In the genomic region with DNA sequence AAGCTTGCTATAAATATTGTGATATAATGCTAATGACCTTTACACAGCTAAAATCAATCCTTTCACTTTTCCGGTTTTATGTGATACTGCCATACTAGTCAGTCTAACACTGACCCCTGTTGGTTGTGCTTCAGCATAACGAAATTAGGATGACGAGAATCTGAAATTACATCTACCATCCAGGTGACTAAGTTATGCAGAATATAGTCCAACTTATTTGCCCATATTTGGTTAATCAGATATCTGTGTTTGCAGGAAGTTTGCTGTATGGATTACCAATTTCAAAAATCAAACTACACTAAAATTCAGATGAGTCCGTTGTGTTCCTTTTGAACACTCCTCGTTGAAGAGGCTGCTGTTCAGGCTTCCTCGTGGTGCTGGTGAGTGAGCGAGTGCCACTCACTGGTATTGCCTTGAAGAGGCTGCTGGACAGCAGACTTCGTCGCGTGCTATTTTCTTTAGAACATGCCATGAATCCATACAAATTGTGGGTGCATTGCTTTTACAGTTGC, we compare ENCODE assay signal across 8 cellular contexts. TPM values are rescaled to one million over a fixed set of nuclear protein-coding genes. Genes with fewer than 3 reads are reported as not detected.
DNase-seq lines count a peak whose midpoint lies in the region; ATAC-seq, FAIRE-seq and TF ChIP-seq lines count a peak whose summit lies in the region.

No MANE protein-coding gene starts in this region.

- peak; percentile 57 for ATAC-seq in GM19397 (IDR thresholded peaks at IDR 0.05; ENCODE audit: unreplicated experiment)
- peak; percentile 39 to 56 for ATAC-seq in naive B cell (ENCODE audit: low read depth in 2 of 2)

- H3K4me3 ChIP-seq in endothelial cell of umbilical vein (replicated peaks in 1 of 3; ENCODE audit: insufficient read depth in 1 of 3, low read depth in 1 of 3, low read length in 3 of 3) = no peak overlapping the region

- intact Hi-C loops in endothelial cell of umbilical vein (cut with micrococcal nuclease) = loop anchor here (1.0 to 10.0 kb wide), 3 partner anchors 33 to 1251 kb away; partner anchors contain the start of genes NSUN2 and SRD5A1

- no peak overlapping the region for H3K27ac ChIP-seq in endothelial cell of umbilical vein (ENCODE audit: insufficient read depth, low read depth, low read length)

- H3K36me3 Mint-ChIP-seq in naive B cell = peaks cover 4 to 6% of the 10 kb centered on the region in 2 donors

- BruUV-seq in endothelial cell of umbilical vein (replicated peaks; lab: Mats Ljungman, UMichigan) = no TSS peak

- peak; percentile 34 for DNase-seq in DMS79 treated with DMSO at 0.1 percent for 48 hours (lab: John Stamatoyannopoulos, UW)
- no peak for DNase-seq in DMS79 (lab: John Stamatoyannopoulos, UW)
- peak; percentile 78 for DNase-seq in HT-29 (ENCODE audit: low spot score)
- DNase-seq in RCC 7860 (ENCODE audit: low spot score) = peak; percentile 58
- peak; percentile 70 for DNase-seq in endothelial cell of umbilical vein (ENCODE audit: low read depth, low spot score)
- DNase-seq in naive B cell = peak; percentile 43
- DNase-seq in stimulated activated CD4-positive, alpha-beta T cell treated with anti-CD3 and anti-CD28 coated beads, Interleukin-1b, Interleukin-23, amount 100 ng/mL, for 48 hours = no peak

- H3K36me3 ChIP-seq in endothelial cell of umbilical vein (ENCODE audit: control insufficient read depth in 2 of 2, extremely low read depth in 1 of 2, insufficient read depth in 2 of 2, low read length in 2 of 2) = peaks cover 3 to 17% of the 10 kb centered on the region in 2 experiments

- no peaks in the 10 kb centered on the region for H3K4me1 ChIP-seq in endothelial cell of umbilical vein (ENCODE audit: control insufficient read depth, extremely low read depth, insufficient read depth, low read length)

- no peak overlapping the region for H3K4me3 Mint-ChIP-seq in naive B cell

- POLR2A ChIA-PET in endothelial cell of umbilical vein (lab: Charles Lee) = interaction anchor here (0.6 kb wide), 1 partner anchor 93 kb away, joined by 8 read pairs; no protein-coding TSS in a partner anchor

- H3K27me3 Mint-ChIP-seq in naive B cell = no peaks in the 10 kb centered on the region

- peaks cover 47% of the 10 kb centered on the region for H3K79me2 ChIP-seq in endothelial cell of umbilical vein (ENCODE audit: control insufficient read depth, insufficient read depth, low read length)

- no peaks in the 10 kb centered on the region for H3K9me1 ChIP-seq in endothelial cell of umbilical vein (replicated peaks; ENCODE audit: control insufficient read depth, extremely low read depth, insufficient read depth, low read length)

- peak; percentile 61 to 65 for TF ChIP-seq CTCF in endothelial cell of umbilical vein (IDR thresholded peaks at IDR 0.05; ENCODE audit: extremely low read depth in 1 of 2, insufficient read depth in 1 of 2, low read depth in 1 of 2, low read length in 2 of 2)

- no peak overlapping the region for H2AFZ ChIP-seq in endothelial cell of umbilical vein (ENCODE audit: low read depth, low read length)

- no peaks in the 10 kb centered on the region for H3K9me3 Mint-ChIP-seq in naive B cell

- dilution Hi-C loops in endothelial cell of umbilical vein (cut with MboI; ENCODE audit: extremely low pct_ligation_motif_present, low sequenced_read_pairs) = loop anchor here (25.0 kb wide), 1 partner anchor 108 kb away; the partner anchor contains the start of genes NSUN2 and SRD5A1

- FAIRE-seq in RCC 7860 (lab: Jason Lieb, UNC) (peak; percentile 74), endothelial cell of umbilical vein (lab: Jason Lieb, UNC) (peak; percentile 67)

- H4K20me1 ChIP-seq in endothelial cell of umbilical vein (replicated peaks; ENCODE audit: control insufficient read depth, extremely low read depth, insufficient read depth, low read length) = no peaks in the 10 kb centered on the region

- no peak overlapping the region for H3K9ac ChIP-seq in endothelial cell of umbilical vein (replicated peaks; ENCODE audit: extremely low read depth, insufficient read depth, low read length)

- no peak overlapping the region for H3K4me2 ChIP-seq in endothelial cell of umbilical vein (ENCODE audit: insufficient read depth, low read length)

- no peaks in the 10 kb centered on the region for H3K9me3 ChIP-seq in endothelial cell of umbilical vein (replicated peaks; ENCODE audit: control insufficient read depth, insufficient read depth, low read length)

- CTCF ChIA-PET in endothelial cell of umbilical vein (lab: Charles Lee) = interaction anchor here (0.6 to 2.9 kb wide), 37 partner anchors 9 to 1255 kb away, joined by 3 to 59 read pairs (median 4); partner anchors contain the start of genes MED10, NSUN2, SRD5A1 and TENT4A

- peaks cover 0 to 6% (median 6%) of the 10 kb centered on the region in 3 donors for H3K4me1 Mint-ChIP-seq in naive B cell

- peak overlapping the region in 3 of 6 donors; percentile 47 to 82 (median 68) for H3K27ac Mint-ChIP-seq in naive B cell

- no peak for TF ChIP-seq POLR2A in endothelial cell of umbilical vein (IDR thresholded peaks at IDR 0.05; ENCODE audit: low read depth, low read length)

- no peaks in the 10 kb centered on the region for H3K27me3 ChIP-seq in endothelial cell of umbilical vein (ENCODE audit: control insufficient read depth in 2 of 2, insufficient read depth in 2 of 2, low read length in 2 of 2)

TF ChIP-seq in endothelial cell of umbilical vein, 7 proteins besides CTCF, POLR2A, EP300 and RAD21:
- TF ChIP-seq JUN (IDR thresholded peaks at IDR 0.05; ENCODE audit: borderline replicate concordance, insufficient read depth, insufficient read length, low read depth) (no peak), EZH2 (IDR thresholded peaks at IDR 0.05; ENCODE audit: borderline replicate concordance, low read depth, low read length, severe bottlenecking) (no peak), GATA2 (IDR thresholded peaks at IDR 0.05; ENCODE audit: insufficient read depth, insufficient read length, low read depth, low read length) (no peak), FOS (IDR thresholded peaks at IDR 0.05; ENCODE audit: borderline replicate concordance, insufficient read depth, low read length) (no peak), MYC (IDR thresholded peaks at IDR 0.05; ENCODE audit: low read depth, low read length) (no peak), POLR2AphosphoS5 (IDR thresholded peaks at IDR 0.05; ENCODE audit: insufficient read depth, low read depth, low read length) (no peak)
- TF ChIP-seq, protein P1, sequence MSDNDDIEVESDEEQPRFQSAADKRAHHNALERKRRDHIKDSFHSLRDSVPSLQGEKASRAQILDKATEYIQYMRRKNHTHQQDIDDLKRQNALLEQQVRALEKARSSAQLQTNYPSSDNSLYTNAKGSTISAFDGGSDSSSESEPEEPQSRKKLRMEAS (IDR thresholded peaks at IDR 0.05; ENCODE audit: insufficient read depth, insufficient read length) = no peak
TF ChIP-seq in endothelial cell of umbilical vein: peak in this region for 0.

RNA-seq across cellular contexts. Expression of gene TENT4A, which starts 32.5 kb away (rescaled TPM):
- total RNA-seq in HT-29 (2014; rRNA removed; shearing (Covaris generic)) = 31.6 and 36.5 TPM in 2 replicates
- 33.5 and 35.4 TPM in 2 replicates for total RNA-seq in endothelial cell of umbilical vein
- polyA plus RNA-seq in endothelial cell of umbilical vein = 9.7 and 10.2 TPM in 2 replicates
- polyA plus RNA-seq in endothelial cell of umbilical vein (2011; cell fraction: cytosol; rRNA removed) = 6.0 and 6.7 TPM in 2 replicates
- polyA plus RNA-seq in endothelial cell of umbilical vein (2011; cell fraction: nucleus; rRNA removed) = 67.8 and 80.5 TPM in 2 replicates
- 14.8 and 15.8 TPM in 2 replicates for polyA plus RNA-seq in endothelial cell of umbilical vein (2012)
- 17.9 and 28.2 TPM in 2 replicates for polyA minus RNA-seq in endothelial cell of umbilical vein
- polyA minus RNA-seq in endothelial cell of umbilical vein (2011; cell fraction: cytosol; rRNA and poly(A)+ RNA removed) = 21.2 TPM
- polyA minus RNA-seq in endothelial cell of umbilical vein (2011; cell fraction: nucleus; rRNA and poly(A)+ RNA removed) = 36.3 and 48.9 TPM in 2 replicates
- polyA plus RNA-seq in naive B cell (ENCODE audit: low read depth in 6 of 6) = 1 to 10 TPM in 3 of 6 donors, under 1 TPM in 3; 0.04 to 2.0 (median 0.96) TPM

Comparison
In these comparisons a context has a peak if more than half of its experiments do, and no peak if none do; other contexts are left out.
1. DNase-seq: peak in DMS79 treated with DMSO at 0.1 percent for 48 hours (single experiment), HT-29 (single experiment), RCC 7860 (single experiment), endothelial cell of umbilical vein (single experiment) and naive B cell (single experiment); none in DMS79 (single experiment) and stimulated activated CD4-positive, alpha-beta T cell treated with anti-CD3 and anti-CD28 coated beads, Interleukin-1b, Interleukin-23, amount 100 ng/mL, for 48 hours (single experiment).